Comparison of ENCODE assay signal across 13 cellular contexts in the genomic region with DNA sequence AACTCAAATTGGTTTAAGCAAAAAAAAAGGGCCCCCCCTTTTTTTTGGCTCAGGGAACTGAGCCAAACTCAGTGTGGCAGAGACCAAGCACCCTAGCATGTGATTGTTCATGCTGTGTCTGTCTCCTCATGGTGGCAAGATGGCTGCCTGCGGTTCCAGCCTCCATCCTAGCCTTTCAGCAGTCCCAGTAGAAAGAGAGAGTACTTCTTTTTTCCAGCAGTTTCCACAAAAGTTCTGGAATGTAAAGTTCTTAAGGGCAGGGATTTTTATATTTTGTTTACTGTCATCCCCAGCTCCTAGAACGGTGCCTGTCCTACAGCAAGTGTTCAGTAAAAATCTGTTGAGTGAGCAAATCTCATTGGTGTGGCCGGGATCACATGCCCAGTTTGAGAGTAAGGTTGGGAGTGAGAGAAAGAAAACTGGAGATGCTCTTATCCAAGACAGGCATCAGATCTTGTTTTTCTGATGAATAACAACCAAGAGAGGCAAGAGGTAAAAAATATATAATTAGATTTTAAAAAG. TPM values are rescaled to one million over a fixed set of nuclear protein-coding genes. Genes with fewer than 3 reads are reported as not detected.
A peak's percentile ranks its signal among the peaks of the same experiment; 100 is the strongest.
DNase-seq lines count a peak whose midpoint lies in the region; ATAC-seq and TF ChIP-seq lines count a peak whose summit lies in the region.
"Had no signal": no experiment of that assay in that cellular context is flagged by ENCODE, and none has a peak within 500 bp of the region (broad histone marks: within the 10 kb centered on the region; RNA-seq: fewer than 3 reads in every experiment).

No MANE protein-coding gene starts in this region.

- no peaks in the 10 kb centered on the region for H3K36me3 ChIP-seq in OCI-LY3 (replicated peaks; ENCODE audit: low read depth, low read length)
- peaks cover 0 to 8% (median 0%) of the 10 kb centered on the region in 6 donors for H3K36me3 ChIP-seq in spleen
- H3K36me3 ChIP-seq: right lobe of liver had no signal

- H3K36me3 Mint-ChIP-seq in T-helper 1 cell treated with Interleukin-12 subunit alpha and Interleukin-12 subunit beta and Interleukin-4 antibody, amounts not matched to agents 30 μg/mL and 1 μg/mL, for 36 hours (ENCODE audit: low read depth), result peaks cover 46% of the 10 kb centered on the region

- intact Hi-C loops in spleen (cut with DNase I; ENCODE audit: low total_unique reads), result no loop called here

- no peaks in the 10 kb centered on the region for H3K27me3 ChIP-seq in OCI-LY3 (ENCODE audit: low read depth, low read length)
- no peaks in the 10 kb centered on the region for H3K27me3 ChIP-seq in spleen (replicated peaks in 1 of 7)
- H3K27me3 ChIP-seq: right lobe of liver had no signal

- H3K9me3 ChIP-seq in OCI-LY3 (ENCODE audit: insufficient read depth, low read length) (no peaks in the 10 kb centered on the region), spleen (no peaks in the 10 kb centered on the region)
- H3K9me3 ChIP-seq: Caco-2, right lobe of liver had no signal

- H3K27ac Mint-ChIP-seq in T-helper 1 cell treated with Interleukin-12 subunit alpha and Interleukin-12 subunit beta and Interleukin-4 antibody, amounts not matched to agents 30 μg/mL and 1 μg/mL, for 36 hours, result peak overlapping the region; percentile 96
- H3K27ac Mint-ChIP-seq: HFFc6 had no signal

- peaks cover 75% of the 10 kb centered on the region for H3K4me1 Mint-ChIP-seq in T-helper 1 cell treated with Interleukin-12 subunit alpha and Interleukin-12 subunit beta and Interleukin-4 antibody, amounts not matched to agents 30 μg/mL and 1 μg/mL, for 36 hours (ENCODE audit: low read depth)

- H3K4me2 ChIP-seq in OCI-LY3 (ENCODE audit: low read length), result peak overlapping the region; percentile 97

- H2AFZ ChIP-seq in OCI-LY3 (ENCODE audit: low read depth, low read length), result no peak overlapping the region

- no peak for TF ChIP-seq POLR2A in spleen (IDR thresholded peaks at IDR 0.05)

- H3K27me3 Mint-ChIP-seq in T-helper 1 cell treated with Interleukin-12 subunit alpha and Interleukin-12 subunit beta and Interleukin-4 antibody, amounts not matched to agents 30 μg/mL and 1 μg/mL, for 36 hours (ENCODE audit: low read depth), result no peaks in the 10 kb centered on the region

- H3K79me2 ChIP-seq in OCI-LY3 (ENCODE audit: low read length), result no peaks in the 10 kb centered on the region; the same call in 1 of the 2 replicates

- no peak overlapping the region for H3K9ac ChIP-seq in OCI-LY3 (ENCODE audit: low read length)

- DNase-seq in T-helper 1 cell (no peak), caudate nucleus (lab: John Stamatoyannopoulos, UW) (no peak), spleen (no peak), AG08396 (ENCODE audit: low spot score) (no peak), SIG-M5 treated with dmso at 0.1 percent for 504 hours (lab: John Stamatoyannopoulos, UW; ENCODE audit: unreplicated experiment) (no peak)
- DNase-seq: Caco-2, HFFc6, NCI-H2171 treated with DMSO at 0.1 percent for 48 hours, right lobe of liver had no signal

- no peak for ATAC-seq in GM18519 (IDR thresholded peaks at IDR 0.05; ENCODE audit: low FRiP score, unreplicated experiment)

- H3K9me3 Mint-ChIP-seq in T-helper 1 cell treated with Interleukin-12 subunit alpha and Interleukin-12 subunit beta and Interleukin-4 antibody, amounts not matched to agents 30 μg/mL and 1 μg/mL, for 36 hours, result no peaks in the 10 kb centered on the region

- H3K4me3 ChIP-seq in OCI-LY3 (ENCODE audit: low read length) (0 out of 2 replicates have a peak overlapping the region, but pooled peaks have one; percentile 71), spleen (no peak overlapping the region)
- H3K4me3 ChIP-seq: right lobe of liver had no signal

- H3K4me1 ChIP-seq in OCI-LY3 (ENCODE audit: low read length) (peaks cover 20% of the 10 kb centered on the region), spleen (peaks cover 54 to 98% (median 86%) of the 10 kb centered on the region in 6 donors)
- H3K4me1 ChIP-seq: Caco-2, right lobe of liver had no signal

- no peaks in the 10 kb centered on the region for H4K20me1 ChIP-seq in OCI-LY3 (ENCODE audit: insufficient read depth, low read length)

- WGBS in spleen, 5 donors, result 82 to 94% (median 86%) methylated on average over 3 of the region's 3 CpGs

- no peak for TF ChIP-seq CTCF in OCI-LY3 (IDR thresholded peaks at IDR 0.05; ENCODE audit: low read depth, low read length)
- TF ChIP-seq CTCF in spleen (IDR thresholded peaks at IDR 0.05 in 8 of 11, conservative IDR thresholded peaks at IDR 0.05 in 3 of 11), result no peak

- no peak overlapping the region for H3K27ac ChIP-seq in OCI-LY3 (ENCODE audit: low read length)
- peak overlapping the region; percentile 68 for H3K27ac ChIP-seq in caudate nucleus (ENCODE audit: low read depth, low read length)
- H3K27ac ChIP-seq in spleen, result peak overlapping the region; percentile 64 to 86 (median 78)
- H3K27ac ChIP-seq: 22Rv1, right lobe of liver had no signal

- H3K4me3 Mint-ChIP-seq in T-helper 1 cell treated with Interleukin-12 subunit alpha and Interleukin-12 subunit beta and Interleukin-4 antibody, amounts not matched to agents 30 μg/mL and 1 μg/mL, for 36 hours, result no peak overlapping the region
- H3K4me3 Mint-ChIP-seq: HFFc6 had no signal

RNA-seq across cellular contexts. Expression of gene CHST11, which starts 22.5 kb away (rescaled TPM):
- total RNA-seq in spleen, result 10 to 100 TPM; 45.0 to 65.1 (median 56.1) TPM
- polyA plus RNA-seq in spleen, result 1 to 10 TPM; 5.2 to 6.1 (median 5.8) TPM
